In genomic region chrX:131399692-131400428, GRCh38 we compare ENCODE assay signal across 2 cellular contexts.
A peak's percentile ranks its signal among the peaks of the same experiment; 100 is the strongest.
TF ChIP-seq lines count a peak whose summit lies in the region.

No MANE protein-coding gene starts in this region.

TF ChIP-seq in H1, 55 proteins besides CTCF, POLR2A, EP300 and RAD21:
- no peak for TF ChIP-seq RXRA (IDR thresholded peaks at IDR 0.05; ENCODE audit: insufficient read depth, low read depth, low read length)
- peak; percentile 53; the same call in 1 of the 2 replicates for TF ChIP-seq CEBPB (IDR thresholded peaks at IDR 0.05; ENCODE audit: low read depth, low read length)

TF ChIP-seq in liver, 16 proteins besides CTCF, POLR2A, EP300 and RAD21 (continued from another document):
- TF ChIP-seq RXRA (IDR thresholded peaks at IDR 0.05), result peak; percentile 84 to 85
- no peak for TF ChIP-seq ZBTB33 (IDR thresholded peaks at IDR 0.05)
- TF ChIP-seq EGR1 (IDR thresholded peaks at IDR 0.05; ENCODE audit: low read depth in 2 of 2), result no peak
- no peak for TF ChIP-seq GABPA (IDR thresholded peaks at IDR 0.05 in 1 of 2, conservative IDR thresholded peaks at IDR 0.05 in 1 of 2)
- TF ChIP-seq ATF3 (IDR thresholded peaks at IDR 0.05), result no peak
- peak; percentile 81 for TF ChIP-seq HNF4A (conservative IDR thresholded peaks at IDR 0.05)
- TF ChIP-seq MAX (IDR thresholded peaks at IDR 0.05), result no peak
- TF ChIP-seq REST (IDR thresholded peaks at IDR 0.05), result no peak
- TF ChIP-seq JUND (IDR thresholded peaks at IDR 0.05), result peak in 1 of 2 donors; percentile 31
- TF ChIP-seq TAF1 (conservative IDR thresholded peaks at IDR 0.05), result no peak
- no peak for TF ChIP-seq HNF4G (IDR thresholded peaks at IDR 0.05)
